In genomic region chr9:19050637-19051591, GRCh38 we compare ENCODE assay signal across 8 cellular contexts. TPM values are rescaled to one million over a fixed set of nuclear protein-coding genes. Genes with fewer than 3 reads are reported as not detected.
DNase-seq lines count a peak whose midpoint lies in the region; ATAC-seq and TF ChIP-seq lines count a peak whose summit lies in the region.

No MANE protein-coding gene starts in this region.

- H3K4me3 Mint-ChIP-seq in Calu3 (ENCODE audit: low read depth, unreplicated experiment) (peak overlapping the region; percentile 80), osteocyte (ENCODE audit: unreplicated experiment) (peak overlapping the region; percentile 96)

- no TSS peak for BruUV-seq in Calu3 (replicated peaks; lab: Mats Ljungman, UMichigan)

- no peaks in the 10 kb centered on the region for H3K36me3 ChIP-seq in endocrine pancreas (ENCODE audit: control insufficient read depth, insufficient read depth, low read length)

- peaks cover 3% of the 10 kb centered on the region for H3K4me1 ChIP-seq in endocrine pancreas (ENCODE audit: control insufficient read depth, insufficient read depth, low read length)

- no peaks in the 10 kb centered on the region for H3K27me3 Mint-ChIP-seq in Calu3 (ENCODE audit: unreplicated experiment)
- H3K27me3 Mint-ChIP-seq in osteocyte (ENCODE audit: unreplicated experiment) = no peaks in the 10 kb centered on the region

- H3K9ac ChIP-seq in endocrine pancreas (ENCODE audit: control insufficient read depth, insufficient read depth, low read length) = peak overlapping the region; percentile 24

- H3K9me3 ChIP-seq in endocrine pancreas (ENCODE audit: control insufficient read depth, low read length) = no peaks in the 10 kb centered on the region

- H3K36me3 Mint-ChIP-seq in Calu3 (ENCODE audit: insufficient read depth, unreplicated experiment) = peaks cover 24% of the 10 kb centered on the region
- H3K36me3 Mint-ChIP-seq in osteocyte (ENCODE audit: unreplicated experiment) = peaks cover 9% of the 10 kb centered on the region

- H3K4me3 ChIP-seq in endocrine pancreas (ENCODE audit: control insufficient read depth, insufficient read depth, low read length) = peak overlapping the region; percentile 82

- no peak for ATAC-seq in HG02623 (IDR thresholded peaks at IDR 0.05; ENCODE audit: unreplicated experiment)

- H3K4me1 Mint-ChIP-seq in Calu3 (ENCODE audit: low read depth, unreplicated experiment) (peaks cover 12% of the 10 kb centered on the region), osteocyte (ENCODE audit: unreplicated experiment) (peaks cover 35% of the 10 kb centered on the region)

- TF ChIP-seq CTCF in Calu3 (IDR thresholded peaks at IDR 0.05; ENCODE audit: unreplicated experiment) = no peak
- TF ChIP-seq CTCF in osteocyte (IDR thresholded peaks at IDR 0.05) = no peak

- CTCF ChIA-PET in Calu3 (lab: Charles Lee) = interaction anchor here (1.4 kb wide), 1 partner anchor 407 kb away, joined by 3 read pairs; no protein-coding TSS in a partner anchor

- H3K9me3 Mint-ChIP-seq in Calu3 (ENCODE audit: low read depth, unreplicated experiment) = no peaks in the 10 kb centered on the region
- no peaks in the 10 kb centered on the region for H3K9me3 Mint-ChIP-seq in osteocyte (ENCODE audit: unreplicated experiment)

- intact Hi-C loops in Calu3 (cut with micrococcal nuclease; ENCODE audit: unreplicated experiment) = no loop called here

- H3K27ac Mint-ChIP-seq in Calu3 (ENCODE audit: unreplicated experiment) = no peak overlapping the region
- peak overlapping the region; percentile 99 for H3K27ac Mint-ChIP-seq in osteocyte (ENCODE audit: unreplicated experiment)

- H3K27me3 ChIP-seq in endocrine pancreas (ENCODE audit: control insufficient read depth, insufficient read depth, low read length) = no peaks in the 10 kb centered on the region

- DNase-seq in Calu3 = no peak
- DNase-seq in NCI-H526 treated with DMSO at 0.1 percent for 48 hours (lab: John Stamatoyannopoulos, UW) = peak; percentile 41
- no peak for DNase-seq in osteocyte (ENCODE audit: extremely low spot score, unreplicated experiment)
- DNase-seq in hippocampal formation (lab: John Stamatoyannopoulos, UW) = no peak
- DNase-seq in NCI-H2107 (lab: John Stamatoyannopoulos, UW) = no peak
- no peak for DNase-seq in NCI-H187 (lab: John Stamatoyannopoulos, UW)

RNA-seq across cellular contexts. Expression of gene RRAGA, which starts 1.7 kb away (rescaled TPM):
- total RNA-seq in Calu3 (2022) = 39.7 and 40.6 TPM in 2 replicates
- total RNA-seq in osteocyte = 110 and 111 TPM in 2 replicates

RNA-seq across cellular contexts. Expression of gene SAXO1, which starts 17.9 kb away (rescaled TPM):
- total RNA-seq in Calu3 (2022) (0.29 TPM in 1 of 2 replicates, not detected in the other), osteocyte (not detected in 2 replicates)

RNA-seq across cellular contexts. Expression of gene HAUS6, which starts 51.8 kb away (rescaled TPM):
- total RNA-seq in Calu3 (2022) (15.4 and 15.7 TPM in 2 replicates), osteocyte (8.6 and 9.5 TPM in 2 replicates)
